Comparison of ENCODE assay signal across 11 cellular contexts in genomic region chr4:1191621-1192020, GRCh38. TPM values are rescaled to one million over a fixed set of nuclear protein-coding genes. Genes with fewer than 3 reads are reported as not detected.
DNase-seq lines count a peak whose midpoint lies in the region; ATAC-seq and TF ChIP-seq lines count a peak whose summit lies in the region.
"Had no signal": no experiment of that assay in that cellular context is flagged by ENCODE, and none has a peak within 500 bp of the region (broad histone marks: within the 10 kb centered on the region; RNA-seq: fewer than 3 reads in every experiment).

No MANE protein-coding gene starts in this region.

- no peaks in the 10 kb centered on the region for H3K9me3 ChIP-seq in Panc1 (ENCODE audit: control insufficient read depth, insufficient read depth, low read depth, low read length)
- no peaks in the 10 kb centered on the region for H3K9me3 ChIP-seq in mucosa of descending colon

- no TSS peak for BruUV-seq in Panc1 (replicated peaks; lab: Mats Ljungman, UMichigan)

- H3K36me3 ChIP-seq in Panc1 (ENCODE audit: control insufficient read depth, insufficient read depth, low read length) (no peaks in the 10 kb centered on the region), mucosa of descending colon (ENCODE audit: low read depth) (no peaks in the 10 kb centered on the region)

- H3K4me1 ChIP-seq in Panc1 (ENCODE audit: control insufficient read depth, insufficient read depth, low read length) (peaks cover 18% of the 10 kb centered on the region), mucosa of descending colon (ENCODE audit: low read depth) (peaks cover 20% of the 10 kb centered on the region)

- H3K27ac ChIP-seq in Panc1 (ENCODE audit: low read length) (peak overlapping the region; percentile 63), coronary artery (peak overlapping the region; percentile 82 to 89), substantia nigra (ENCODE audit: low read depth, low read length, poor library complexity, severe bottlenecking) (peak overlapping the region; percentile 20)

- in situ Hi-C loops in Panc1 (cut with HindIII; ENCODE audit: low pct_unique_long_range_greater_than_20kb, low sequenced_read_pairs): no loop called here

- H3K4me3 ChIP-seq in Panc1 (ENCODE audit: low read depth in 2 of 2, low read length in 2 of 2): no peak overlapping the region
- H3K4me3 ChIP-seq in coronary artery: no peak overlapping the region
- H3K4me3 ChIP-seq in mucosa of descending colon: no peak overlapping the region

- peak; percentile 24 for ATAC-seq in Panc1
- peak; percentile 62 for ATAC-seq in mucosa of descending colon

- DNase-seq in Panc1 (ENCODE audit: low read depth, low spot score): no peak
- no peak for DNase-seq in coronary artery (ENCODE audit: low spot score)
- peak; percentile 20 to 54 (median 39) for DNase-seq in mucosa of descending colon
- no peak for DNase-seq in substantia nigra (lab: John Stamatoyannopoulos, UW)
- DNase-seq in NCI-H2171 (lab: John Stamatoyannopoulos, UW): no peak
- DNase-seq in DMS 273 treated with DMSO at 0.1 percent for 48 hours (lab: John Stamatoyannopoulos, UW): no peak
- no peak for DNase-seq in stimulated activated CD4-positive, alpha-beta T cell treated with anti-CD3 and anti-CD28 coated beads, Interleukin-4, amount 100 ng/mL, for 1 hour
- DNase-seq in NCI-H2107 (lab: John Stamatoyannopoulos, UW): no peak
- DNase-seq: Kasumi-1; NCI-H2227 treated with DMSO at 0.1 percent for 48 hours; stimulated activated CD4-positive, alpha-beta T cell treated with anti-CD3 and anti-CD28 coated beads, Interleukin-2, amount 100 ng/mL, for 48 hours had no signal

- POLR2A ChIA-PET in Panc1 (lab: Charles Lee): no interaction called here

- no peak for TF ChIP-seq CTCF in Panc1 (IDR thresholded peaks at IDR 0.05)
- TF ChIP-seq CTCF in coronary artery (IDR thresholded peaks at IDR 0.05): no peak
- no peak for TF ChIP-seq CTCF in mucosa of descending colon (IDR thresholded peaks at IDR 0.05)

- H3K27me3 ChIP-seq in Panc1 (ENCODE audit: control insufficient read depth, insufficient read depth, low read length): no peaks in the 10 kb centered on the region

- CTCF ChIA-PET in Panc1 (lab: Charles Lee): interaction anchor here (0.6 kb wide), 1 partner anchor 264 kb away, joined by 4 read pairs; no protein-coding TSS in a partner anchor

- intact Hi-C loops in Panc1 (cut with micrococcal nuclease; ENCODE audit: unreplicated experiment) (no loop called here), mucosa of descending colon (cut with DNase I, micrococcal nuclease) (no loop called here)

RNA-seq across cellular contexts. Expression of gene SPON2, which starts 19.2 kb away (rescaled TPM):
- total RNA-seq in Panc1 (2021; ENCODE audit: unreplicated experiment) (1.8 TPM), mucosa of descending colon (10 to 100 TPM; 19.6 to 42.1 (median 41.4) TPM)
- 2.6 TPM for polyA plus RNA-seq in Panc1 (2012; ENCODE audit: insufficient read length)

RNA-seq across cellular contexts. Expression of gene CTBP1, which starts 57.3 kb away (rescaled TPM):
- total RNA-seq in Panc1 (2021; ENCODE audit: unreplicated experiment): 157 TPM
- 337 TPM for polyA plus RNA-seq in Panc1 (2012; ENCODE audit: insufficient read length)
- 100 to 1,000 TPM; 151 to 188 (median 168) TPM for total RNA-seq in mucosa of descending colon

Comparison
In these comparisons a context has a peak if more than half of its experiments do, and no peak if none do; other contexts are left out.
1. DNase-seq: peak in mucosa of descending colon (3 of 3); none in Panc1 (single experiment), coronary artery (single experiment), substantia nigra (0 of 49), NCI-H2171 (single experiment), DMS 273 treated with DMSO at 0.1 percent for 48 hours (single experiment), stimulated activated CD4-positive, alpha-beta T cell treated with anti-CD3 and anti-CD28 coated beads, Interleukin-4, amount 100 ng/mL, for 1 hour (single experiment) and NCI-H2107 (single experiment).
2. H3K27ac ChIP-seq: peak in every context shown above with its lines; median percentile 86 in coronary artery; 63 in Panc1; 20 in substantia nigra.